15 cellular contexts compared by ENCODE assay signal in genomic region chr4:39004818-39005217, GRCh38. TPM values are rescaled to one million over a fixed set of nuclear protein-coding genes. Genes with fewer than 3 reads are reported as not detected.
A peak's percentile ranks its signal among the peaks of the same experiment; 100 is the strongest.
DNase-seq lines count a peak whose midpoint lies in the region; ATAC-seq and TF ChIP-seq lines count a peak whose summit lies in the region.
"Had no signal": no experiment of that assay in that cellular context is flagged by ENCODE, and none has a peak within 500 bp of the region (broad histone marks: within the 10 kb centered on the region; RNA-seq: fewer than 3 reads in every experiment).

No MANE protein-coding gene starts in this region.

- H3K4me1 Mint-ChIP-seq in activated CD4-positive, alpha-beta memory T cell treated with anti-CD3 and anti-CD28 coated beads for 36 hours (ENCODE audit: low read depth): peaks cover 20% of the 10 kb centered on the region
- no peaks in the 10 kb centered on the region for H3K4me1 Mint-ChIP-seq in activated CD4-positive, alpha-beta memory T cell treated with anti-CD3 and anti-CD28 coated beads, Interleukin-2, amount 10 ng/mL, durations not matched to agents 7 days and 5 days
- H3K4me1 Mint-ChIP-seq in activated T-helper 1 cell treated with anti-CD3 and anti-CD28 coated beads, Interleukin-12 subunit alpha, Interleukin-12 subunit beta, Interleukin-2, Interleukin-4 antibody, amounts not matched to agents 30 ng/mL and 10 ng/mL and 1 ng/mL, durations not matched to agents 14 hours and 24 hours and 36 hours (ENCODE audit: low read depth): peaks cover 25% of the 10 kb centered on the region
- peaks cover 14% of the 10 kb centered on the region for H3K4me1 Mint-ChIP-seq in osteocyte (ENCODE audit: unreplicated experiment)

- ATAC-seq in HG02571 (IDR thresholded peaks at IDR 0.05; ENCODE audit: unreplicated experiment): no peak
- no peak for ATAC-seq in GM21367 (IDR thresholded peaks at IDR 0.05; ENCODE audit: unreplicated experiment)
- ATAC-seq: GM23338, HepG2 had no signal

- no peak overlapping the region for H3K4me3 Mint-ChIP-seq in activated CD4-positive, alpha-beta memory T cell treated with anti-CD3 and anti-CD28 coated beads for 36 hours
- no peak overlapping the region for H3K4me3 Mint-ChIP-seq in activated CD4-positive, alpha-beta memory T cell treated with anti-CD3 and anti-CD28 coated beads, Interleukin-2, amount 10 ng/mL, durations not matched to agents 7 days and 5 days
- no peak overlapping the region for H3K4me3 Mint-ChIP-seq in activated T-helper 1 cell treated with anti-CD3 and anti-CD28 coated beads, Interleukin-12 subunit alpha, Interleukin-12 subunit beta, Interleukin-2, Interleukin-4 antibody, amounts not matched to agents 30 ng/mL and 10 ng/mL and 1 ng/mL, durations not matched to agents 14 hours and 24 hours and 36 hours
- H3K4me3 Mint-ChIP-seq in osteocyte (ENCODE audit: unreplicated experiment): peak overlapping the region; percentile 16
- H3K4me3 Mint-ChIP-seq: CD4-positive, alpha-beta T cell; GM23338 had no signal

- intact Hi-C loops in activated CD4-positive, alpha-beta memory T cell treated with anti-CD3 and anti-CD28 coated beads for 36 hours (cut with micrococcal nuclease): no loop called here
- intact Hi-C loops in activated T-helper 1 cell treated with anti-CD3 and anti-CD28 coated beads, Interleukin-12 subunit alpha, Interleukin-12 subunit beta, Interleukin-2, Interleukin-4 antibody, amounts not matched to agents 30 ng/mL and 10 ng/mL and 1 ng/mL, durations not matched to agents 14 hours and 24 hours and 36 hours (cut with micrococcal nuclease): no loop called here
- intact Hi-C loops in posterior cingulate gyrus (cut with DNase I): no loop called here

- no peak for TF ChIP-seq CTCF in osteocyte (IDR thresholded peaks at IDR 0.05)

- POLR2A ChIA-PET in activated CD4-positive, alpha-beta memory T cell treated with anti-CD3 and anti-CD28 coated beads for 36 hours (lab: Charles Lee): interaction anchor here (0.5 kb wide), 1 partner anchor 45 kb away, joined by 3 read pairs; no protein-coding TSS in a partner anchor
- POLR2A ChIA-PET in activated CD4-positive, alpha-beta memory T cell treated with anti-CD3 and anti-CD28 coated beads, Interleukin-2, amount 10 ng/mL, durations not matched to agents 7 days and 5 days (lab: Charles Lee): no interaction called here

- CTCF ChIA-PET in activated CD4-positive, alpha-beta memory T cell treated with anti-CD3 and anti-CD28 coated beads for 36 hours (lab: Charles Lee): interaction anchor here (1.4 kb wide), 1 partner anchor 103 kb away, joined by 3 read pairs; no protein-coding TSS in a partner anchor
- CTCF ChIA-PET in activated CD4-positive, alpha-beta memory T cell treated with anti-CD3 and anti-CD28 coated beads, Interleukin-2, amount 10 ng/mL, durations not matched to agents 7 days and 5 days (lab: Charles Lee): no interaction called here

- H3K27ac Mint-ChIP-seq in activated CD4-positive, alpha-beta memory T cell treated with anti-CD3 and anti-CD28 coated beads for 36 hours: peak overlapping the region; percentile 10
- H3K27ac Mint-ChIP-seq in activated CD4-positive, alpha-beta memory T cell treated with anti-CD3 and anti-CD28 coated beads, Interleukin-2, amount 10 ng/mL, durations not matched to agents 7 days and 5 days: no peak overlapping the region
- H3K27ac Mint-ChIP-seq in activated T-helper 1 cell treated with anti-CD3 and anti-CD28 coated beads, Interleukin-12 subunit alpha, Interleukin-12 subunit beta, Interleukin-2, Interleukin-4 antibody, amounts not matched to agents 30 ng/mL and 10 ng/mL and 1 ng/mL, durations not matched to agents 14 hours and 24 hours and 36 hours: peak overlapping the region; percentile 9
- peak overlapping the region; percentile 73 for H3K27ac Mint-ChIP-seq in osteocyte (ENCODE audit: unreplicated experiment)
- H3K27ac Mint-ChIP-seq: CD4-positive, alpha-beta T cell; GM23338 had no signal

- no peak for DNase-seq in activated CD4-positive, alpha-beta memory T cell treated with anti-CD3 and anti-CD28 coated beads for 36 hours
- DNase-seq in activated CD4-positive, alpha-beta memory T cell treated with anti-CD3 and anti-CD28 coated beads, Interleukin-2, amount 10 ng/mL, durations not matched to agents 7 days and 5 days: no peak
- no peak for DNase-seq in activated T-helper 1 cell treated with anti-CD3 and anti-CD28 coated beads, Interleukin-12 subunit alpha, Interleukin-12 subunit beta, Interleukin-2, Interleukin-4 antibody, amounts not matched to agents 30 ng/mL and 10 ng/mL and 1 ng/mL, durations not matched to agents 14 hours and 24 hours and 36 hours (ENCODE audit: low spot score)
- DNase-seq in fibroblast of gingiva (ENCODE audit: low read depth): peak; percentile 34
- no peak for DNase-seq in osteocyte (ENCODE audit: extremely low spot score, unreplicated experiment)
- no peak for DNase-seq in posterior cingulate gyrus
- DNase-seq: 8988T; C1 segment of cervical spinal cord; CD4-positive, alpha-beta T cell; DMS79; H7 had no signal

- H3K27me3 Mint-ChIP-seq in activated CD4-positive, alpha-beta memory T cell treated with anti-CD3 and anti-CD28 coated beads for 36 hours: no peaks in the 10 kb centered on the region
- H3K27me3 Mint-ChIP-seq in activated CD4-positive, alpha-beta memory T cell treated with anti-CD3 and anti-CD28 coated beads, Interleukin-2, amount 10 ng/mL, durations not matched to agents 7 days and 5 days: no peaks in the 10 kb centered on the region
- no peaks in the 10 kb centered on the region for H3K27me3 Mint-ChIP-seq in activated T-helper 1 cell treated with anti-CD3 and anti-CD28 coated beads, Interleukin-12 subunit alpha, Interleukin-12 subunit beta, Interleukin-2, Interleukin-4 antibody, amounts not matched to agents 30 ng/mL and 10 ng/mL and 1 ng/mL, durations not matched to agents 14 hours and 24 hours and 36 hours (ENCODE audit: insufficient read depth)
- no peaks in the 10 kb centered on the region for H3K27me3 Mint-ChIP-seq in osteocyte (ENCODE audit: unreplicated experiment)
- H3K27me3 Mint-ChIP-seq: CD4-positive, alpha-beta T cell had no signal

- peaks cover 18% of the 10 kb centered on the region for H3K36me3 Mint-ChIP-seq in activated CD4-positive, alpha-beta memory T cell treated with anti-CD3 and anti-CD28 coated beads for 36 hours
- H3K36me3 Mint-ChIP-seq in activated CD4-positive, alpha-beta memory T cell treated with anti-CD3 and anti-CD28 coated beads, Interleukin-2, amount 10 ng/mL, durations not matched to agents 7 days and 5 days (ENCODE audit: low read depth): peaks cover 47% of the 10 kb centered on the region
- H3K36me3 Mint-ChIP-seq in activated T-helper 1 cell treated with anti-CD3 and anti-CD28 coated beads, Interleukin-12 subunit alpha, Interleukin-12 subunit beta, Interleukin-2, Interleukin-4 antibody, amounts not matched to agents 30 ng/mL and 10 ng/mL and 1 ng/mL, durations not matched to agents 14 hours and 24 hours and 36 hours (ENCODE audit: low read depth): peaks cover 41% of the 10 kb centered on the region
- H3K36me3 Mint-ChIP-seq in osteocyte (ENCODE audit: unreplicated experiment): no peaks in the 10 kb centered on the region

- peaks cover 4% of the 10 kb centered on the region for H3K9me3 Mint-ChIP-seq in activated CD4-positive, alpha-beta memory T cell treated with anti-CD3 and anti-CD28 coated beads for 36 hours
- H3K9me3 Mint-ChIP-seq in activated CD4-positive, alpha-beta memory T cell treated with anti-CD3 and anti-CD28 coated beads, Interleukin-2, amount 10 ng/mL, durations not matched to agents 7 days and 5 days: peaks cover 4% of the 10 kb centered on the region
- peaks cover 20% of the 10 kb centered on the region for H3K9me3 Mint-ChIP-seq in activated T-helper 1 cell treated with anti-CD3 and anti-CD28 coated beads, Interleukin-12 subunit alpha, Interleukin-12 subunit beta, Interleukin-2, Interleukin-4 antibody, amounts not matched to agents 30 ng/mL and 10 ng/mL and 1 ng/mL, durations not matched to agents 14 hours and 24 hours and 36 hours
- H3K9me3 Mint-ChIP-seq in osteocyte (ENCODE audit: unreplicated experiment): peaks cover under 1% of the 10 kb centered on the region

RNA-seq across cellular contexts. Expression of gene TMEM156, which starts 27.4 kb away (rescaled TPM):
- total RNA-seq in activated CD4-positive, alpha-beta memory T cell treated with anti-CD3 and anti-CD28 coated beads for 36 hours: 10 to 100 TPM; 28.0 to 28.4 TPM
- 10 to 100 TPM; 27.6 to 28.2 TPM for total RNA-seq in activated CD4-positive, alpha-beta memory T cell treated with anti-CD3 and anti-CD28 coated beads, Interleukin-2, amount 10 ng/mL, durations not matched to agents 7 days and 5 days
- 27.7 and 29.4 TPM in 2 replicates for total RNA-seq in activated T-helper 1 cell treated with anti-CD3 and anti-CD28 coated beads, Interleukin-12 subunit alpha, Interleukin-12 subunit beta, Interleukin-2, Interleukin-4 antibody, amounts not matched to agents 30 ng/mL and 10 ng/mL and 1 ng/mL, durations not matched to agents 14 hours and 24 hours and 36 hours
- total RNA-seq in osteocyte: not detected in 2 replicates
- total RNA-seq: GM23338, H7, HepG2 had no signal

RNA-seq across cellular contexts. Expression of gene KLHL5, which starts 57.2 kb away (rescaled TPM):
- total RNA-seq in activated CD4-positive, alpha-beta memory T cell treated with anti-CD3 and anti-CD28 coated beads for 36 hours: 10 to 100 TPM; 35.2 to 35.6 TPM
- 10 to 100 TPM; 36.6 to 36.7 TPM for total RNA-seq in activated CD4-positive, alpha-beta memory T cell treated with anti-CD3 and anti-CD28 coated beads, Interleukin-2, amount 10 ng/mL, durations not matched to agents 7 days and 5 days
- total RNA-seq in activated T-helper 1 cell treated with anti-CD3 and anti-CD28 coated beads, Interleukin-12 subunit alpha, Interleukin-12 subunit beta, Interleukin-2, Interleukin-4 antibody, amounts not matched to agents 30 ng/mL and 10 ng/mL and 1 ng/mL, durations not matched to agents 14 hours and 24 hours and 36 hours: 45.0 and 46.3 TPM in 2 replicates
- 128 and 145 TPM in 2 replicates for total RNA-seq in osteocyte

Comparison
In these comparisons a context has a peak if more than half of its experiments do, and no peak if none do; other contexts are left out.
1. RNA of gene TMEM156, which starts 27.4 kb away (total RNA-seq): 27.7 to 29.4 TPM in activated T-helper 1 cell treated with anti-CD3 and anti-CD28 coated beads, Interleukin-12 subunit alpha, Interleukin-12 subunit beta, Interleukin-2, Interleukin-4 antibody, amounts not matched to agents 30 ng/mL and 10 ng/mL and 1 ng/mL, durations not matched to agents 14 hours and 24 hours and 36 hours, 28.0 to 28.4 TPM in activated CD4-positive, alpha-beta memory T cell treated with anti-CD3 and anti-CD28 coated beads for 36 hours and 27.6 to 28.2 TPM in activated CD4-positive, alpha-beta memory T cell treated with anti-CD3 and anti-CD28 coated beads, Interleukin-2, amount 10 ng/mL, durations not matched to agents 7 days and 5 days; not detected in osteocyte; every median in the first group is over 10 times any median in the second.